21 cellular contexts compared by ENCODE assay signal in the genomic region with DNA sequence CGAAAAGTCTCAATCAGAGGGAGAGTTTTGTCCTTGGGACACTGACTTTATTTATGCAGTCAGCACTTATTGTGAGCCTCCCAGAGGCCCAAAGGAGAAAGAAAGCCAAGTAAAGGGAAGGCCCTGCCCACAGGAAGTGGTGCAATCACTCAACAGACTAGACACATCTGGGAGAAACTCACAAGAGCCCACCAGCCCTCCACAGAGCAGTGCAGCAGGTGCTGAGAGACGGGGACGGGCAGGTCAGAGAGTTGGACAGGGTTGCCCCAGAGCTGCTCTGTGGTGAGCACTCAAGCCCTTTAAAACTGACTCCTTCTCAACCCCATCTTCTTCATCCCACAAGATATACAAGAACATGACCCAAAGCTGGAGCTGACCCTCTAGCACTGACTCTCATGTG.
DNase-seq lines count a peak whose midpoint lies in the region; ATAC-seq and TF ChIP-seq lines count a peak whose summit lies in the region.
"Had no signal": no experiment of that assay in that cellular context is flagged by ENCODE, and none has a peak within 500 bp of the region (broad histone marks: within the 10 kb centered on the region; RNA-seq: fewer than 3 reads in every experiment).

No MANE protein-coding gene starts in this region.

- no peak overlapping the region for H3K4me3 ChIP-seq in adipocyte (ENCODE audit: low read length)
- H3K4me3 ChIP-seq in lung, result no peak overlapping the region
- no peak overlapping the region for H3K4me3 ChIP-seq in GM23338
- H3K4me3 ChIP-seq: cardiac muscle cell, ovary had no signal

- 56 to 76% methylated on average over 3 of the region's 3 CpGs for WGBS in lung, 2 donors

- H3K9me3 Mint-ChIP-seq in CD14-positive monocyte (peaks cover 0 to 2% (median 0%) of the 10 kb centered on the region in 7 donors), GM23338 (no peaks in the 10 kb centered on the region), glutamatergic neuron (ENCODE audit: unreplicated experiment) (peaks cover 3% of the 10 kb centered on the region)
- H3K9me3 Mint-ChIP-seq: activated naive CD8-positive, alpha-beta T cell treated with anti-CD3 and anti-CD28 coated beads, Interleukin-2, amount 50 U/mL, for 24 hours; activated T-helper 17 cell treated with anti-CD3 and anti-CD28 coated beads, Interleukin-2, amount 50 U/mL, for 72 hours; stimulated activated naive CD8-positive, alpha-beta T cell treated with anti-CD3 and anti-CD28 coated beads, Interleukin-15, Interleukin-2, amounts not matched to agents 100 ng/mL and 50 ng/mL, for 24 hours; type B pancreatic cell had no signal

- intact Hi-C loops in CD14-positive monocyte (cut with micrococcal nuclease), result loop anchor here in 1 of 2 donors (10.0 kb wide), 1 partner anchor 106 kb away; no protein-coding TSS in a partner anchor

- TF ChIP-seq CTCF in CD14-positive monocyte (IDR thresholded peaks at IDR 0.05), result no peak
- no peak for TF ChIP-seq CTCF in lung (IDR thresholded peaks at IDR 0.05; ENCODE audit: control extremely low read depth, extremely low read depth)
- no peak for TF ChIP-seq CTCF in GM23338 (conservative IDR thresholded peaks at IDR 0.05; ENCODE audit: low read depth in 2 of 2)
- no peak for TF ChIP-seq CTCF in glutamatergic neuron (IDR thresholded peaks at IDR 0.05; ENCODE audit: partially characterized antibody, unreplicated experiment)

- H3K27me3 Mint-ChIP-seq in CD14-positive monocyte (ENCODE audit: low read depth in 3 of 3), result peaks cover 0 to 3% (median 2%) of the 10 kb centered on the region in 3 donors
- peaks cover 18% of the 10 kb centered on the region for H3K27me3 Mint-ChIP-seq in GM23338 (ENCODE audit: insufficient read depth, low read depth, poor library complexity)
- peaks cover 3% of the 10 kb centered on the region for H3K27me3 Mint-ChIP-seq in glutamatergic neuron (ENCODE audit: unreplicated experiment)
- H3K27me3 Mint-ChIP-seq: activated CD8-positive, alpha-beta memory T cell treated with anti-CD3 and anti-CD28 coated beads, Interleukin-2, amount 10 ng/mL, durations not matched to agents 7 days and 5 days; activated naive CD8-positive, alpha-beta T cell treated with anti-CD3 and anti-CD28 coated beads, Interleukin-2, amount 50 U/mL, for 24 hours; activated T-helper 17 cell treated with anti-CD3 and anti-CD28 coated beads, Interleukin-2, amount 50 U/mL, for 72 hours; stimulated activated naive CD8-positive, alpha-beta T cell treated with anti-CD3 and anti-CD28 coated beads, Interleukin-15, Interleukin-2, amounts not matched to agents 100 ng/mL and 50 ng/mL, for 24 hours had no signal

- peak; percentile 39 for DNase-seq in CD14-positive monocyte (ENCODE audit: low spot score)
- peak; percentile 37 for DNase-seq in KBM-7
- DNase-seq in adipocyte (ENCODE audit: low read depth), result peak; percentile 14
- DNase-seq in lung (ENCODE audit: low spot score), result peak; percentile 28
- DNase-seq in GM23338 (ENCODE audit: low spot score), result no peak
- DNase-seq in glutamatergic neuron, result no peak
- DNase-seq: activated CD8-positive, alpha-beta memory T cell treated with anti-CD3 and anti-CD28 coated beads, Interleukin-2, amount 10 ng/mL, durations not matched to agents 7 days and 5 days; activated naive CD8-positive, alpha-beta T cell treated with anti-CD3 and anti-CD28 coated beads, Interleukin-2, amount 50 U/mL, for 24 hours; erythroblast; left colon; NCI-H146; NCI-H2171; NCI-H69; ovary; stimulated activated CD4-positive, alpha-beta T cell treated with anti-CD3 and anti-CD28 coated beads, Interleukin-2, amount 100 ng/mL, for 24 hours had no signal

- H3K9me3 ChIP-seq in adipocyte (ENCODE audit: control insufficient read depth, low read length), result no peaks in the 10 kb centered on the region
- H3K9me3 ChIP-seq in lung (ENCODE audit: control insufficient read depth in 2 of 2, insufficient read depth in 1 of 2, low read length in 1 of 2), result no peaks in the 10 kb centered on the region
- H3K9me3 ChIP-seq: ovary had no signal

- H3K4me1 Mint-ChIP-seq in CD14-positive monocyte, result peaks cover 37% of the 10 kb centered on the region
- peaks cover 6% of the 10 kb centered on the region for H3K4me1 Mint-ChIP-seq in GM23338
- no peaks in the 10 kb centered on the region for H3K4me1 Mint-ChIP-seq in glutamatergic neuron (ENCODE audit: low read depth, unreplicated experiment)
- H3K4me1 Mint-ChIP-seq: activated naive CD8-positive, alpha-beta T cell treated with anti-CD3 and anti-CD28 coated beads, Interleukin-2, amount 50 U/mL, for 24 hours; activated T-helper 17 cell treated with anti-CD3 and anti-CD28 coated beads, Interleukin-2, amount 50 U/mL, for 72 hours had no signal

- H3F3A ChIP-seq in GM23338 (replicated peaks; ENCODE audit: low read depth), result no peaks in the 10 kb centered on the region

- in situ Hi-C loops in KBM-7 (cut with MboI; ENCODE audit: low pct_unique_long_range_greater_than_20kb, low sequenced_read_pairs), result no loop called here

- H3K79me2 ChIP-seq in GM23338 (replicated peaks; ENCODE audit: insufficient read depth), result no peaks in the 10 kb centered on the region

- H3K36me3 Mint-ChIP-seq in CD14-positive monocyte, result no peaks in the 10 kb centered on the region
- H3K36me3 Mint-ChIP-seq in GM23338 (ENCODE audit: low read depth), result no peaks in the 10 kb centered on the region
- no peaks in the 10 kb centered on the region for H3K36me3 Mint-ChIP-seq in glutamatergic neuron (ENCODE audit: unreplicated experiment)
- H3K36me3 Mint-ChIP-seq: activated CD8-positive, alpha-beta memory T cell treated with anti-CD3 and anti-CD28 coated beads, Interleukin-2, amount 10 ng/mL, durations not matched to agents 7 days and 5 days; type B pancreatic cell had no signal

- no peak overlapping the region for H2AFZ ChIP-seq in GM23338

- H3K27ac Mint-ChIP-seq in CD14-positive monocyte, result peak overlapping the region in 5 of 7 donors; percentile 19 to 74 (median 63)
- H3K27ac Mint-ChIP-seq in GM23338, result no peak overlapping the region
- no peak overlapping the region for H3K27ac Mint-ChIP-seq in glutamatergic neuron (ENCODE audit: unreplicated experiment)
- H3K27ac Mint-ChIP-seq: activated CD8-positive, alpha-beta memory T cell treated with anti-CD3 and anti-CD28 coated beads, Interleukin-2, amount 10 ng/mL, durations not matched to agents 7 days and 5 days; activated naive CD8-positive, alpha-beta T cell treated with anti-CD3 and anti-CD28 coated beads, Interleukin-2, amount 50 U/mL, for 24 hours; activated T-helper 17 cell treated with anti-CD3 and anti-CD28 coated beads, Interleukin-2, amount 50 U/mL, for 72 hours; stimulated activated naive CD8-positive, alpha-beta T cell treated with anti-CD3 and anti-CD28 coated beads, Interleukin-15, Interleukin-2, amounts not matched to agents 100 ng/mL and 50 ng/mL, for 24 hours; type B pancreatic cell had no signal

- H3K4me2 ChIP-seq in GM23338, result no peak overlapping the region

- H3K9me2 ChIP-seq in GM23338 (ENCODE audit: insufficient read depth), result no peaks in the 10 kb centered on the region

- H3K27ac ChIP-seq in lung (ENCODE audit: low read depth in 1 of 2, low read length in 1 of 2), result no peak overlapping the region
- no peak overlapping the region for H3K27ac ChIP-seq in GM23338 (ENCODE audit: low read depth)
- H3K27ac ChIP-seq: cardiac muscle cell, ovary had no signal

- no peak for ATAC-seq in lung (ENCODE audit: insufficient read depth, low FRiP score)
- no peak for ATAC-seq in GM18858 (IDR thresholded peaks at IDR 0.05; ENCODE audit: unreplicated experiment)
- no peak for ATAC-seq in GM23338
- ATAC-seq: activated CD8-positive, alpha-beta memory T cell treated with anti-CD3 and anti-CD28 coated beads, Interleukin-2, amount 10 ng/mL, durations not matched to agents 7 days and 5 days; activated naive CD8-positive, alpha-beta T cell treated with anti-CD3 and anti-CD28 coated beads, Interleukin-2, amount 50 U/mL, for 24 hours; activated T-helper 17 cell treated with anti-CD3 and anti-CD28 coated beads, Interleukin-2, amount 50 U/mL, for 72 hours; Panc1 had no signal

- no peaks in the 10 kb centered on the region for H3K36me3 ChIP-seq in adipocyte (ENCODE audit: control insufficient read depth, insufficient read depth, low read length, severe bottlenecking)
- no peaks in the 10 kb centered on the region for H3K36me3 ChIP-seq in lung (ENCODE audit: control insufficient read depth in 2 of 2, insufficient read depth in 2 of 2, low read length in 2 of 2)
- H3K36me3 ChIP-seq in GM23338 (ENCODE audit: insufficient read depth), result no peaks in the 10 kb centered on the region
- H3K36me3 ChIP-seq: cardiac muscle cell, ovary had no signal

- H3K27me3 ChIP-seq in adipocyte (replicated peaks; ENCODE audit: control insufficient read depth, insufficient read depth, low read length), result peaks cover 7% of the 10 kb centered on the region
- no peaks in the 10 kb centered on the region for H3K27me3 ChIP-seq in lung (ENCODE audit: control insufficient read depth, insufficient read depth)
- no peaks in the 10 kb centered on the region for H3K27me3 ChIP-seq in GM23338 (ENCODE audit: insufficient read depth)
- H3K27me3 ChIP-seq: cardiac muscle cell, ovary had no signal

- H3K9ac ChIP-seq in adipocyte (ENCODE audit: low read length), result no peak overlapping the region

- H4K20me1 ChIP-seq in GM23338 (replicated peaks; ENCODE audit: insufficient read depth), result no peaks in the 10 kb centered on the region; the same call in 1 of the 2 replicates

- H3K4me1 ChIP-seq in adipocyte (ENCODE audit: control insufficient read depth, insufficient read depth, low read length) (peaks cover 11% of the 10 kb centered on the region), lung (ENCODE audit: control insufficient read depth in 2 of 2, insufficient read depth in 2 of 2, low read length in 2 of 2) (no peaks in the 10 kb centered on the region), GM23338 (ENCODE audit: insufficient read depth) (no peaks in the 10 kb centered on the region)

- H3K4me3 Mint-ChIP-seq in CD14-positive monocyte, result peak overlapping the region in 1 of 2 donors; percentile 40
- no peak overlapping the region for H3K4me3 Mint-ChIP-seq in GM23338
- no peak overlapping the region for H3K4me3 Mint-ChIP-seq in glutamatergic neuron (ENCODE audit: unreplicated experiment)
- H3K4me3 Mint-ChIP-seq: activated CD8-positive, alpha-beta memory T cell treated with anti-CD3 and anti-CD28 coated beads, Interleukin-2, amount 10 ng/mL, durations not matched to agents 7 days and 5 days; activated naive CD8-positive, alpha-beta T cell treated with anti-CD3 and anti-CD28 coated beads, Interleukin-2, amount 50 U/mL, for 24 hours; activated T-helper 17 cell treated with anti-CD3 and anti-CD28 coated beads, Interleukin-2, amount 50 U/mL, for 72 hours; stimulated activated naive CD8-positive, alpha-beta T cell treated with anti-CD3 and anti-CD28 coated beads, Interleukin-15, Interleukin-2, amounts not matched to agents 100 ng/mL and 50 ng/mL, for 24 hours; type B pancreatic cell had no signal

TF ChIP-seq in GM23338, 12 proteins besides CTCF, POLR2A, EP300 and RAD21 (continues in another document):
- TF ChIP-seq ZNF114 (CRISPR knock-in tag; IDR thresholded peaks at IDR 0.05), result no peak

Comparison
In these comparisons a context has a peak if more than half of its experiments do, and no peak if none do; other contexts are left out.
1. DNase-seq: peak in CD14-positive monocyte (single experiment), KBM-7 (single experiment), adipocyte (single experiment) and lung (single experiment); none in GM23338 (single experiment) and glutamatergic neuron (single experiment).
2. H3K27ac Mint-ChIP-seq: peak in CD14-positive monocyte (5 of 7); none in GM23338 (single experiment) and glutamatergic neuron (single experiment).